In the genomic region with DNA sequence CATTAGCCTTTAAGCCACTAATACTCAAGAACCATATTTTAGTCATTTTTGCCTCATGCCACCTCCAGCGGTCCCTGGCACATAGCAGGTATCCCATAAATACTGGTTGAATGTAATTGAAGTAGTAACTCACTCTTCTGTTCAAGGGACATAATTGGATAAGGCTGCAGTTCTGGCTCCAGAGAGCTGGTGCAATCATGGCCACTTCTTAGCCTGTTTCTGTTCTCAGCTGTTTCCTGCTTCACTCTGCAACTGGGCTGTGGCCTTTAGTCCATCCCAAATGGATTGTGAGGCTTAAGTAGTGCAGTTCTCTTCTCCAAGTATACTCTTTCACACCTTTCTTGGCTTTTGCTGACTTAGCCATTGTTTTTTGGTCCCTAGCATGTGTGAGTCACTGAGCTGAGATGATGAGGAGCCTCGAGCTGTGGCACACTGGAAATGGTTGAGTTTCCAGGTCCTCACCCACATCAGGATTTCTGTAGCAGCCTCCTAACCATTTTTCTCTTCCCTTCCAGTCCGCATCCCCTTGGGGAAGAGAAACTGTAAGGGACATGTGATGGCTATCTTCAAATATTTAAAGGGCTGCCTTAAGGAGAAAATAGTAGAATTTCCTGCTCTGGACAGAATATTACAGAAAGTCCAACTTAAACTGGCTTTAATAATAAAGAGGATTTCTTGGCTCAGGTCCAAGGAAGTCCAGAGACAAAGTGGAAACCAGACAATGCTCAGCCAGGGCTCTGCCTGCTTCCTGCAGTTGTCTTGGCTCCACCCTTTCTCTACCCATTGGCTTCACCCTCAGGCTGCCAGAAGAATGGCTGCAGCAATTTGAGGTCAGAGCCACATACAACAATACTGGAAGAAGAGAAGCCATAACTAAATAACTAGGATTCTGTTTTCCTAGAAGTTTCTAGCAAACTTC, we compare ENCODE assay signal across 20 cellular contexts.
DNase-seq lines count a peak whose midpoint lies in the region; ATAC-seq and TF ChIP-seq lines count a peak whose summit lies in the region.
"Had no signal": no experiment of that assay in that cellular context is flagged by ENCODE, and none has a peak within 500 bp of the region (broad histone marks: within the 10 kb centered on the region; RNA-seq: fewer than 3 reads in every experiment).

No MANE protein-coding gene starts in this region.

- H3K27ac ChIP-seq in heart left ventricle = peak overlapping the region in 7 of 12 donors; percentile 2 to 55 (median 38)
- H3K27ac ChIP-seq: sigmoid colon had no signal

- no peaks in the 10 kb centered on the region for H3K36me3 Mint-ChIP-seq in activated CD4-positive, alpha-beta memory T cell treated with anti-CD3 and anti-CD28 coated beads, Interleukin-2, amount 10 ng/mL, durations not matched to agents 7 days and 5 days (ENCODE audit: low read depth)

- no peaks in the 10 kb centered on the region for H3K9me3 Mint-ChIP-seq in activated CD4-positive, alpha-beta memory T cell treated with anti-CD3 and anti-CD28 coated beads, Interleukin-2, amount 10 ng/mL, durations not matched to agents 7 days and 5 days
- H3K9me3 Mint-ChIP-seq: activated CD8-positive, alpha-beta T cell treated with anti-CD3 and anti-CD28 coated beads for 36 hours; activated naive CD8-positive, alpha-beta T cell treated with anti-CD3 and anti-CD28 coated beads, Interleukin-2, amount 50 U/mL, for 24 hours; activated T-helper 1 cell treated with anti-CD3 and anti-CD28 coated beads, Interleukin-12 subunit alpha, Interleukin-12 subunit beta, Interleukin-2, Interleukin-4 antibody, amounts not matched to agents 30 ng/mL and 10 ng/mL and 1 ng/mL, durations not matched to agents 14 hours and 24 hours and 36 hours; effector memory CD8-positive, alpha-beta T cell had no signal

- DNase-seq in heart left ventricle (no peak), Right ventricle myocardium superior (no peak), M059J (ENCODE audit: low read depth) (peak; percentile 61), cardiac fibroblast (ENCODE audit: low read depth in 2 of 2) (peak; percentile 7 to 37), renal cortical epithelial cell (ENCODE audit: low read depth) (peak; percentile 63), epidermal melanocyte (ENCODE audit: insufficient read length, low spot score) (no peak)
- no peak for DNase-seq in activated CD4-positive, alpha-beta memory T cell treated with anti-CD3 and anti-CD28 coated beads, Interleukin-2, amount 10 ng/mL, durations not matched to agents 7 days and 5 days
- DNase-seq: activated CD8-positive, alpha-beta T cell treated with anti-CD3 and anti-CD28 coated beads for 36 hours; activated naive CD8-positive, alpha-beta T cell treated with anti-CD3 and anti-CD28 coated beads, Interleukin-2, amount 50 U/mL, for 24 hours; effector memory CD8-positive, alpha-beta T cell; foreskin fibroblast; H7; MG63; NCI-H226; PC-3; sigmoid colon; substantia nigra had no signal

- ATAC-seq in heart left ventricle = peak in 2 of 4 donors; percentile 62 to 75
- ATAC-seq in Right ventricle myocardium superior (ENCODE audit: poor library complexity) = no peak
- ATAC-seq in GM21423 (IDR thresholded peaks at IDR 0.05; ENCODE audit: unreplicated experiment) = no peak
- ATAC-seq: activated CD8-positive, alpha-beta T cell treated with anti-CD3 and anti-CD28 coated beads for 36 hours; activated naive CD8-positive, alpha-beta T cell treated with anti-CD3 and anti-CD28 coated beads, Interleukin-2, amount 50 U/mL, for 24 hours; effector memory CD8-positive, alpha-beta T cell; PC-3 had no signal

- TF ChIP-seq CTCF in heart left ventricle (IDR thresholded peaks at IDR 0.05) (no peak), cardiac fibroblast (IDR thresholded peaks at IDR 0.05; ENCODE audit: low read depth, low read length) (no peak)

- intact Hi-C loops in heart left ventricle (cut with DNase I) (no loop called here), Right ventricle myocardium superior (cut with DNase I) (no loop called here)

- no peaks in the 10 kb centered on the region for H3K27me3 ChIP-seq in heart left ventricle
- H3K27me3 ChIP-seq: sigmoid colon had no signal

- H3K4me3 ChIP-seq in heart left ventricle (no peak overlapping the region), cardiac fibroblast (replicated peaks in 1 of 2; ENCODE audit: low read depth in 2 of 2, low read length in 2 of 2) (no peak overlapping the region)
- H3K4me3 ChIP-seq: MG63, sigmoid colon had no signal

- POLR2A ChIA-PET in activated CD4-positive, alpha-beta memory T cell treated with anti-CD3 and anti-CD28 coated beads, Interleukin-2, amount 10 ng/mL, durations not matched to agents 7 days and 5 days (lab: Charles Lee) = no interaction called here

- no peak overlapping the region for H3K27ac Mint-ChIP-seq in activated CD4-positive, alpha-beta memory T cell treated with anti-CD3 and anti-CD28 coated beads, Interleukin-2, amount 10 ng/mL, durations not matched to agents 7 days and 5 days
- H3K27ac Mint-ChIP-seq: activated CD8-positive, alpha-beta T cell treated with anti-CD3 and anti-CD28 coated beads for 36 hours; activated naive CD8-positive, alpha-beta T cell treated with anti-CD3 and anti-CD28 coated beads, Interleukin-2, amount 50 U/mL, for 24 hours; activated T-helper 1 cell treated with anti-CD3 and anti-CD28 coated beads, Interleukin-12 subunit alpha, Interleukin-12 subunit beta, Interleukin-2, Interleukin-4 antibody, amounts not matched to agents 30 ng/mL and 10 ng/mL and 1 ng/mL, durations not matched to agents 14 hours and 24 hours and 36 hours; B cell; effector memory CD8-positive, alpha-beta T cell had no signal

- H3K27me3 Mint-ChIP-seq in activated CD4-positive, alpha-beta memory T cell treated with anti-CD3 and anti-CD28 coated beads, Interleukin-2, amount 10 ng/mL, durations not matched to agents 7 days and 5 days = peaks cover 9% of the 10 kb centered on the region

- H3K4me1 ChIP-seq in heart left ventricle = peaks cover 0 to 41% (median 12%) of the 10 kb centered on the region in 12 donors
- H3K4me1 ChIP-seq: sigmoid colon had no signal

- no peak overlapping the region for H3K4me3 Mint-ChIP-seq in activated CD4-positive, alpha-beta memory T cell treated with anti-CD3 and anti-CD28 coated beads, Interleukin-2, amount 10 ng/mL, durations not matched to agents 7 days and 5 days
- H3K4me3 Mint-ChIP-seq: activated CD8-positive, alpha-beta T cell treated with anti-CD3 and anti-CD28 coated beads for 36 hours; activated naive CD8-positive, alpha-beta T cell treated with anti-CD3 and anti-CD28 coated beads, Interleukin-2, amount 50 U/mL, for 24 hours; activated T-helper 1 cell treated with anti-CD3 and anti-CD28 coated beads, Interleukin-12 subunit alpha, Interleukin-12 subunit beta, Interleukin-2, Interleukin-4 antibody, amounts not matched to agents 30 ng/mL and 10 ng/mL and 1 ng/mL, durations not matched to agents 14 hours and 24 hours and 36 hours; B cell; effector memory CD8-positive, alpha-beta T cell had no signal

- no peaks in the 10 kb centered on the region for H3K4me1 Mint-ChIP-seq in activated CD4-positive, alpha-beta memory T cell treated with anti-CD3 and anti-CD28 coated beads, Interleukin-2, amount 10 ng/mL, durations not matched to agents 7 days and 5 days
- H3K4me1 Mint-ChIP-seq: activated naive CD8-positive, alpha-beta T cell treated with anti-CD3 and anti-CD28 coated beads, Interleukin-2, amount 50 U/mL, for 24 hours had no signal

- TF ChIP-seq POLR2A in heart left ventricle (IDR thresholded peaks at IDR 0.05) = no peak

- H3K36me3 ChIP-seq in heart left ventricle = peaks cover 0 to 4% (median 0%) of the 10 kb centered on the region in 9 donors
- H3K36me3 ChIP-seq: MG63, sigmoid colon had no signal

- H3K9me3 ChIP-seq in heart left ventricle = no peaks in the 10 kb centered on the region
- H3K9me3 ChIP-seq: MG63, sigmoid colon had no signal

- CTCF ChIA-PET in activated CD4-positive, alpha-beta memory T cell treated with anti-CD3 and anti-CD28 coated beads, Interleukin-2, amount 10 ng/mL, durations not matched to agents 7 days and 5 days (lab: Charles Lee) = no interaction called here

- 60 to 79% (median 71%) methylated on average over 3 of the region's 3 CpGs for WGBS in heart left ventricle, 4 donors

Comparison
In these comparisons a context has a peak if more than half of its experiments do, and no peak if none do; other contexts are left out.
1. DNase-seq: peak in M059J (single experiment), cardiac fibroblast (2 of 2) and renal cortical epithelial cell (single experiment); none in heart left ventricle (0 of 5), Right ventricle myocardium superior (single experiment), epidermal melanocyte (single experiment) and activated CD4-positive, alpha-beta memory T cell treated with anti-CD3 and anti-CD28 coated beads, Interleukin-2, amount 10 ng/mL, durations not matched to agents 7 days and 5 days (single experiment).